ENCODE assay signal across 11 cellular contexts in genomic region chr3:124859025-124859424, GRCh38. TPM values are rescaled to one million over a fixed set of nuclear protein-coding genes. Genes with fewer than 3 reads are reported as not detected.
A peak's percentile ranks its signal among the peaks of the same experiment; 100 is the strongest.
DNase-seq lines count a peak whose midpoint lies in the region; ATAC-seq and TF ChIP-seq lines count a peak whose summit lies in the region.
"Had no signal": no experiment of that assay in that cellular context is flagged by ENCODE, and none has a peak within 500 bp of the region (broad histone marks: within the 10 kb centered on the region; RNA-seq: fewer than 3 reads in every experiment).

No MANE protein-coding gene starts in this region.

- H3K4me3 ChIP-seq in cardiac fibroblast (replicated peaks in 1 of 2; ENCODE audit: low read depth in 2 of 2, low read length in 2 of 2) (no peak overlapping the region), thoracic aorta (no peak overlapping the region), WERI-Rb-1 (ENCODE audit: low read depth, low read length) (no peak overlapping the region)

- H3K4me1 Mint-ChIP-seq in HFFc6 (ENCODE audit: low read depth) (peaks cover 62% of the 10 kb centered on the region), natural killer cell (no peaks in the 10 kb centered on the region)
- no peaks in the 10 kb centered on the region for H3K4me1 Mint-ChIP-seq in stimulated activated naive B cell treated with anti-CD40 and anti-IgM and Interleukin-4, amounts not matched to agents 10 μg/mL and 1 μg/mL and 100 μg/mL, for 72 hours

- H3K27me3 ChIP-seq in thoracic aorta (replicated peaks; ENCODE audit: insufficient read depth): no peaks in the 10 kb centered on the region
- H3K27me3 ChIP-seq in WERI-Rb-1 (ENCODE audit: insufficient read depth, low read depth, severe bottlenecking): no peaks in the 10 kb centered on the region

- peaks cover 9% of the 10 kb centered on the region for H3K9me3 Mint-ChIP-seq in HFFc6
- H3K9me3 Mint-ChIP-seq in natural killer cell: no peaks in the 10 kb centered on the region
- H3K9me3 Mint-ChIP-seq in stimulated activated naive B cell treated with anti-CD40 and anti-IgM and Interleukin-4, amounts not matched to agents 10 μg/mL and 1 μg/mL and 100 μg/mL, for 72 hours: no peaks in the 10 kb centered on the region

- H3K27me3 Mint-ChIP-seq in HFFc6 (ENCODE audit: insufficient read depth) (peaks cover 1% of the 10 kb centered on the region), natural killer cell (ENCODE audit: low read depth in 2 of 2) (peaks cover 14 to 29% of the 10 kb centered on the region in 2 donors)
- H3K27me3 Mint-ChIP-seq in stimulated activated naive B cell treated with anti-CD40 and anti-IgM and Interleukin-4, amounts not matched to agents 10 μg/mL and 1 μg/mL and 100 μg/mL, for 72 hours: peaks cover 11 to 23% of the 10 kb centered on the region in 2 donors

- H3K36me3 Mint-ChIP-seq in HFFc6 (ENCODE audit: low read depth): peaks cover 27% of the 10 kb centered on the region
- no peaks in the 10 kb centered on the region for H3K36me3 Mint-ChIP-seq in natural killer cell
- H3K36me3 Mint-ChIP-seq in stimulated activated naive B cell treated with anti-CD40 and anti-IgM and Interleukin-4, amounts not matched to agents 10 μg/mL and 1 μg/mL and 100 μg/mL, for 72 hours: no peaks in the 10 kb centered on the region

- H3K36me3 ChIP-seq in thoracic aorta (peaks cover 6% of the 10 kb centered on the region), WERI-Rb-1 (no peaks in the 10 kb centered on the region)

- H3K27ac ChIP-seq in thoracic aorta (peak overlapping the region; percentile 72 to 82), WERI-Rb-1 (no peak overlapping the region)

- intact Hi-C loops in natural killer cell (cut with micrococcal nuclease): no loop called here

- H3K4me1 ChIP-seq in thoracic aorta (ENCODE audit: control insufficient read depth in 1 of 2, low read depth in 2 of 2): peaks cover 44 to 68% of the 10 kb centered on the region in 2 donors

- TF ChIP-seq CTCF in HFFc6 (IDR thresholded peaks at IDR 0.05) (no peak), cardiac fibroblast (IDR thresholded peaks at IDR 0.05; ENCODE audit: low read depth, low read length) (no peak), thoracic aorta (IDR thresholded peaks at IDR 0.05) (no peak), natural killer cell (IDR thresholded peaks at IDR 0.05) (no peak), WERI-Rb-1 (IDR thresholded peaks at IDR 0.05; ENCODE audit: low read depth, low read length) (no peak)

- peak; percentile 84 for DNase-seq in HFFc6
- peak; percentile 45 to 91 for DNase-seq in cardiac fibroblast (ENCODE audit: low read depth in 2 of 2)
- DNase-seq in kidney glomerular epithelial cell (lab: John Stamatoyannopoulos, UW): peak; percentile 78
- no peak for DNase-seq in thoracic aorta (ENCODE audit: low spot score)
- no peak for DNase-seq in natural killer cell
- DNase-seq in stimulated activated naive B cell treated with anti-CD40 and anti-IgM and Interleukin-4, amounts not matched to agents 10 μg/mL and 1 μg/mL and 100 μg/mL, for 72 hours: no peak
- no peak for DNase-seq in T1000 (lab: John Stamatoyannopoulos, UW)
- no peak for DNase-seq in WERI-Rb-1
- DNase-seq: effector CD8-positive, alpha-beta T cell; NCI-H82; T-helper 9 cell had no signal

- ATAC-seq in thoracic aorta (ENCODE audit: insufficient number of reproducible peaks, low FRiP score, low read depth): no peak
- no peak for ATAC-seq in natural killer cell
- no peak for ATAC-seq in stimulated activated naive B cell treated with anti-CD40 and anti-IgM and Interleukin-4, amounts not matched to agents 10 μg/mL and 1 μg/mL and 100 μg/mL, for 72 hours (replicated peaks)

- H3K9me3 ChIP-seq in thoracic aorta: no peaks in the 10 kb centered on the region
- H3K9me3 ChIP-seq in WERI-Rb-1 (ENCODE audit: severe bottlenecking): no peaks in the 10 kb centered on the region

- H3K4me3 Mint-ChIP-seq in HFFc6: peak overlapping the region; percentile 68
- no peak overlapping the region for H3K4me3 Mint-ChIP-seq in natural killer cell
- H3K4me3 Mint-ChIP-seq in stimulated activated naive B cell treated with anti-CD40 and anti-IgM and Interleukin-4, amounts not matched to agents 10 μg/mL and 1 μg/mL and 100 μg/mL, for 72 hours: no peak overlapping the region

- H3K27ac Mint-ChIP-seq in HFFc6: peak overlapping the region; percentile 88
- H3K27ac Mint-ChIP-seq in natural killer cell: no peak overlapping the region
- H3K27ac Mint-ChIP-seq in stimulated activated naive B cell treated with anti-CD40 and anti-IgM and Interleukin-4, amounts not matched to agents 10 μg/mL and 1 μg/mL and 100 μg/mL, for 72 hours: no peak overlapping the region

RNA-seq across cellular contexts. Expression of gene ITGB5, which starts 28.1 kb away (rescaled TPM):
- 100 to 1,000 TPM; 203 to 332 (median 220) TPM for total RNA-seq in HFFc6 (2021; fragmentation: NEBNext Ultra II Directional; extraction: Animal tissue kit (Norgen Biotek cat#: 25700))
- total RNA-seq in thoracic aorta (100 to 1,000 TPM; 576 to 592 TPM), natural killer cell (1 to 10 TPM; 1.0 to 8.4 (median 5.4) TPM)

Comparison
In these comparisons a context has a peak if more than half of its experiments do, and no peak if none do; other contexts are left out.
1. DNase-seq: peak in HFFc6 (single experiment), cardiac fibroblast (2 of 2) and kidney glomerular epithelial cell (single experiment); none in thoracic aorta (single experiment), natural killer cell (single experiment), stimulated activated naive B cell treated with anti-CD40 and anti-IgM and Interleukin-4, amounts not matched to agents 10 μg/mL and 1 μg/mL and 100 μg/mL, for 72 hours (single experiment), T1000 (single experiment) and WERI-Rb-1 (single experiment).
2. RNA of gene ITGB5, which starts 28.1 kb away (total RNA-seq): 576 to 592 TPM in thoracic aorta and 203 to 332 TPM in HFFc6; 1.0 to 8.4 TPM in natural killer cell; every median in the first group is over 10 times any median in the second.